17 cellular contexts compared by ENCODE assay signal in the genomic region with DNA sequence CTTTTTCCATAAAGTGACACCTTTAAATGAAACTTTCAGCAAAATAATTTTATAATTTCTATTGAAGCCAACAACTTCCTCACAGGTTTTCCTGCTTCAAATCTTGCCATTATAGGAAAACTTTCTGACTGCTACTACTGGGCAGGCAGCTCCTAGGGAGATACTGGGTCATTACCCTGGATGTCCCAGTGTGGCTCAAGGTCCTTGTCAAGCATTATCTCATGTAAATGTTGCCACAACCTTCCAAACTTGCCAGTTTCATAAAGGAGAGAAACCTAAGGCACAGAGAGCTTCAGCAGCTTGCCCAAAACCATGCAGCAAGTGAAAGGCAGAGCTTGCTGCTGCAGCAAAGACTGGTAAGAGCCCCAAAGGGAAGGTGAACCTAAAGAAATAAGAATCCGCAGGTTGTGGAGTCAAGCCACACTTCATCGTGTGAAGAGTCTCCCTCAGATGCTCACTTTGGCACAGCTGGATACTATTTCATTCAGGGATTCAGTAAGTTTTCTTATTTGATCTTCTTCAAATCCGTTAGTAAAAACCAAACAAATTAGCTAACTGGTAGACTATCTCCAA. TPM values are rescaled to one million over a fixed set of nuclear protein-coding genes. Genes with fewer than 3 reads are reported as not detected.
DNase-seq lines count a peak whose midpoint lies in the region; ATAC-seq and TF ChIP-seq lines count a peak whose summit lies in the region.
"Had no signal": no experiment of that assay in that cellular context is flagged by ENCODE, and none has a peak within 500 bp of the region (broad histone marks: within the 10 kb centered on the region; RNA-seq: fewer than 3 reads in every experiment).

No MANE protein-coding gene starts in this region.

- H3K27ac Mint-ChIP-seq in CD14-positive monocyte = peak overlapping the region; percentile 61 to 96 (median 79)
- H3K27ac Mint-ChIP-seq in CD8-positive, alpha-beta memory T cell = no peak overlapping the region
- H3K27ac Mint-ChIP-seq: activated CD4-positive, alpha-beta memory T cell treated with anti-CD3 and anti-CD28 coated beads for 36 hours had no signal

- 92% methylated on average over 3 of the region's 3 CpGs for WGBS in mesenchymal stem cell

- H2BK15ac ChIP-seq in mesenchymal stem cell (ENCODE audit: low read depth, poor library complexity, severe bottlenecking) = no peak overlapping the region

- POLR2A ChIA-PET in CD8-positive, alpha-beta memory T cell (lab: Charles Lee) = no interaction called here

- no peak overlapping the region for H3K4me3 ChIP-seq in CD8-positive, alpha-beta memory T cell (ENCODE audit: low read length)
- H3K4me3 ChIP-seq in mesenchymal stem cell (ENCODE audit: insufficient read depth in 1 of 2, low read depth in 1 of 2, low read length in 2 of 2) = no peak overlapping the region
- H3K4me3 ChIP-seq: psoas muscle had no signal

- peaks cover 5% of the 10 kb centered on the region for H3K79me1 ChIP-seq in mesenchymal stem cell (replicated peaks; ENCODE audit: low read length, poor library complexity, severe bottlenecking)

- peak overlapping the region; percentile 67 to 96 for H3K4me3 Mint-ChIP-seq in CD14-positive monocyte
- H3K4me3 Mint-ChIP-seq in CD8-positive, alpha-beta memory T cell = peak overlapping the region in 1 of 7 donors; percentile 6
- H3K4me3 Mint-ChIP-seq: activated CD4-positive, alpha-beta memory T cell treated with anti-CD3 and anti-CD28 coated beads for 36 hours; activated T-cell treated with anti-CD3 and anti-CD28 coated beads, Interleukin-2, amount 50 U/mL, for 4 hours had no signal

- peak overlapping the region; percentile 5 for H2BK120ac ChIP-seq in mesenchymal stem cell (ENCODE audit: low read depth, low read length)

- H3K9me3 ChIP-seq in CD8-positive, alpha-beta memory T cell (ENCODE audit: low read length) = no peaks in the 10 kb centered on the region
- H3K9me3 ChIP-seq in mesenchymal stem cell (ENCODE audit: control insufficient read depth, low read length) = peaks cover 7% of the 10 kb centered on the region
- H3K9me3 ChIP-seq: psoas muscle, transverse colon had no signal

- H3K4me1 Mint-ChIP-seq in CD14-positive monocyte = peaks cover 58% of the 10 kb centered on the region
- peaks cover 18 to 25% (median 18%) of the 10 kb centered on the region in 3 donors for H3K4me1 Mint-ChIP-seq in CD8-positive, alpha-beta memory T cell

- CTCF ChIA-PET in CD8-positive, alpha-beta memory T cell (lab: Charles Lee) = interaction anchor here (1.0 kb wide), 1 partner anchor 37 kb away, joined by 3 read pairs; no protein-coding TSS in a partner anchor

- peaks cover 4 to 13% of the 10 kb centered on the region in 2 donors for H3K36me3 Mint-ChIP-seq in CD14-positive monocyte
- peaks cover 0 to 1% (median 0%) of the 10 kb centered on the region in 3 donors for H3K36me3 Mint-ChIP-seq in CD8-positive, alpha-beta memory T cell
- H3K36me3 Mint-ChIP-seq: activated CD4-positive, alpha-beta memory T cell treated with anti-CD3 and anti-CD28 coated beads for 36 hours; activated naive CD8-positive, alpha-beta T cell had no signal

- no peak overlapping the region for H2AFZ ChIP-seq in mesenchymal stem cell (ENCODE audit: low read depth, low read length)

- no peak overlapping the region for H3K23ac ChIP-seq in mesenchymal stem cell (ENCODE audit: low read length in 2 of 2)

- TF ChIP-seq CTCF in CD14-positive monocyte (IDR thresholded peaks at IDR 0.05) = no peak
- TF ChIP-seq CTCF in VCaP (conservative IDR thresholded peaks at IDR 0.05) = no peak

- no peak overlapping the region for H3K4ac ChIP-seq in mesenchymal stem cell (ENCODE audit: low read depth in 1 of 2, low read length in 2 of 2)

- no peak for DNase-seq in CD14-positive monocyte (ENCODE audit: low spot score)
- no peak for DNase-seq in CD8-positive, alpha-beta memory T cell
- no peak for DNase-seq in mesenchymal stem cell
- no peak for DNase-seq in NCI-H1417 treated with DMSO at 0.1 percent for 48 hours (lab: John Stamatoyannopoulos, UW)
- DNase-seq: activated CD4-positive, alpha-beta memory T cell treated with anti-CD3 and anti-CD28 coated beads for 36 hours; activated T-cell treated with anti-CD3 and anti-CD28 coated beads, Interleukin-2, amount 50 U/mL, for 4 hours; brain microvascular endothelial cell; head of caudate nucleus; NCI-H2171; psoas muscle; Right ventricle myocardium superior; stimulated activated naive CD4-positive, alpha-beta T cell treated with Interleukin-2 at 50 U/mL for 16 hours; transverse colon had no signal

- H3K14ac ChIP-seq in mesenchymal stem cell (ENCODE audit: low read length in 2 of 2) = no peak overlapping the region

- no peaks in the 10 kb centered on the region for H3K27me3 ChIP-seq in CD8-positive, alpha-beta memory T cell (ENCODE audit: insufficient read depth, low read length, poor library complexity, severe bottlenecking)
- no peaks in the 10 kb centered on the region for H3K27me3 ChIP-seq in mesenchymal stem cell (ENCODE audit: control insufficient read depth in 1 of 2, insufficient read depth in 1 of 2, low read length in 2 of 2)
- H3K27me3 ChIP-seq: brain microvascular endothelial cell, transverse colon had no signal

- no peak overlapping the region for H3K4me2 ChIP-seq in mesenchymal stem cell (ENCODE audit: low read length, poor library complexity, severe bottlenecking)

- no peak overlapping the region for H2AK5ac ChIP-seq in mesenchymal stem cell (ENCODE audit: low read length, severe bottlenecking)

- H3K9me3 Mint-ChIP-seq in CD14-positive monocyte = peaks cover 0 to 5% (median 0%) of the 10 kb centered on the region in 7 donors
- peaks cover 0 to 2% (median 0%) of the 10 kb centered on the region in 5 donors for H3K9me3 Mint-ChIP-seq in CD8-positive, alpha-beta memory T cell
- H3K9me3 Mint-ChIP-seq: activated CD4-positive, alpha-beta memory T cell treated with anti-CD3 and anti-CD28 coated beads for 36 hours; activated T-cell treated with anti-CD3 and anti-CD28 coated beads, Interleukin-2, amount 50 U/mL, for 4 hours had no signal

- no peak overlapping the region for H2BK5ac ChIP-seq in mesenchymal stem cell (ENCODE audit: low read depth, low read length, poor library complexity, severe bottlenecking)

- intact Hi-C loops in CD14-positive monocyte (cut with micrococcal nuclease) = no loop called here

- H2BK12ac ChIP-seq in mesenchymal stem cell (ENCODE audit: low read length in 2 of 2) = no peak overlapping the region

- H3K27ac ChIP-seq in CD8-positive, alpha-beta memory T cell (ENCODE audit: low read depth, low read length) = peak overlapping the region; percentile 75
- peak overlapping the region; percentile 86 for H3K27ac ChIP-seq in VCaP
- no peak overlapping the region for H3K27ac ChIP-seq in mesenchymal stem cell (ENCODE audit: low read length, poor library complexity, severe bottlenecking)
- H3K27ac ChIP-seq: brain microvascular endothelial cell, psoas muscle had no signal

- no peak overlapping the region for H4K8ac ChIP-seq in mesenchymal stem cell (ENCODE audit: low read length)

- peaks cover 27% of the 10 kb centered on the region for H3K4me1 ChIP-seq in CD8-positive, alpha-beta memory T cell (ENCODE audit: insufficient read depth, low read length)
- peaks cover 7% of the 10 kb centered on the region for H3K4me1 ChIP-seq in mesenchymal stem cell (ENCODE audit: control insufficient read depth, insufficient read depth, low read depth, low read length)

- peaks cover 0 to 2% (median 0%) of the 10 kb centered on the region in 3 donors for H3K27me3 Mint-ChIP-seq in CD14-positive monocyte (ENCODE audit: low read depth in 3 of 3)
- no peaks in the 10 kb centered on the region for H3K27me3 Mint-ChIP-seq in CD8-positive, alpha-beta memory T cell
- H3K27me3 Mint-ChIP-seq: activated CD4-positive, alpha-beta memory T cell treated with anti-CD3 and anti-CD28 coated beads for 36 hours; activated naive CD8-positive, alpha-beta T cell had no signal

- no peak overlapping the region for H4K91ac ChIP-seq in mesenchymal stem cell (ENCODE audit: low read length)

- no peak for ATAC-seq in HG03432 (IDR thresholded peaks at IDR 0.05; ENCODE audit: unreplicated experiment)
- no peak for ATAC-seq in HG03196 (IDR thresholded peaks at IDR 0.05; ENCODE audit: unreplicated experiment)
- ATAC-seq: activated T-cell treated with anti-CD3 and anti-CD28 coated beads, Interleukin-2, amount 50 U/mL, for 4 hours; psoas muscle had no signal

- no peak overlapping the region for H3K9ac ChIP-seq in mesenchymal stem cell (ENCODE audit: low read length)

- no peak overlapping the region for H3K18ac ChIP-seq in mesenchymal stem cell (ENCODE audit: low read depth in 1 of 2, low read length in 2 of 2)

- H3K36me3 ChIP-seq in CD8-positive, alpha-beta memory T cell (ENCODE audit: insufficient read depth, low read length) = no peaks in the 10 kb centered on the region
- H3K36me3 ChIP-seq in mesenchymal stem cell (ENCODE audit: control insufficient read depth in 1 of 2, insufficient read depth in 2 of 2, low read depth in 1 of 2, low read length in 2 of 2) = no peaks in the 10 kb centered on the region
- H3K36me3 ChIP-seq: brain microvascular endothelial cell, transverse colon had no signal

RNA-seq across cellular contexts. Expression of gene MPP1, which starts 2.4 kb away (rescaled TPM):
- polyA plus RNA-seq in CD14-positive monocyte = 100 to 1,000 TPM; 120 to 135 TPM
- 10 to 100 TPM; 12.8 to 13.0 TPM for total RNA-seq in CD8-positive, alpha-beta memory T cell
- polyA plus RNA-seq in CD8-positive, alpha-beta memory T cell = 14.7 TPM
- 24.8 TPM for polyA plus RNA-seq in mesenchymal stem cell (2013, experiment 1 of 2)
- polyA plus RNA-seq in mesenchymal stem cell (2013, experiment 2 of 2) = 26.0 TPM

RNA-seq across cellular contexts. Expression of gene SMIM9, which starts 31.5 kb away (rescaled TPM):
- not detected for polyA plus RNA-seq in CD14-positive monocyte
- total RNA-seq in CD8-positive, alpha-beta memory T cell = not detected
- not detected for polyA plus RNA-seq in CD8-positive, alpha-beta memory T cell
- not detected for polyA plus RNA-seq in mesenchymal stem cell (2013, experiment 1 of 2)
- polyA plus RNA-seq in mesenchymal stem cell (2013, experiment 2 of 2) = not detected
- total RNA-seq: activated CD4-positive, alpha-beta memory T cell treated with anti-CD3 and anti-CD28 coated beads for 36 hours; activated T-cell treated with anti-CD3 and anti-CD28 coated beads, Interleukin-2, amount 50 U/mL, for 4 hours; psoas muscle; Right ventricle myocardium superior; transverse colon had no signal
- polyA plus RNA-seq: psoas muscle had no signal

RNA-seq across cellular contexts. Expression of gene DKC1, which starts 40.3 kb away (rescaled TPM):
- polyA plus RNA-seq in CD14-positive monocyte = 10 to 100 TPM; 14.1 to 17.0 TPM
- 100 to 1,000 TPM; 214 to 219 TPM for total RNA-seq in CD8-positive, alpha-beta memory T cell
- polyA plus RNA-seq in CD8-positive, alpha-beta memory T cell = 43.6 TPM
- 31.1 TPM for polyA plus RNA-seq in mesenchymal stem cell (2013, experiment 1 of 2)
- 35.1 TPM for polyA plus RNA-seq in mesenchymal stem cell (2013, experiment 2 of 2)

RNA-seq across cellular contexts. Expression of gene GAB3, which starts 52.0 kb away (rescaled TPM):
- 1 to 10 TPM; 6.2 to 9.5 TPM for polyA plus RNA-seq in CD14-positive monocyte
- total RNA-seq in CD8-positive, alpha-beta memory T cell = 1 to 10 TPM; 6.2 to 6.7 TPM
- polyA plus RNA-seq in CD8-positive, alpha-beta memory T cell = 11.9 TPM
- 2.8 TPM for polyA plus RNA-seq in mesenchymal stem cell (2013, experiment 1 of 2)
- 2.4 TPM for polyA plus RNA-seq in mesenchymal stem cell (2013, experiment 2 of 2)

Comparison
In these comparisons a context has a peak if more than half of its experiments do, and no peak if none do; other contexts are left out.
1. H3K27ac Mint-ChIP-seq: peak in CD14-positive monocyte (7 of 7); none in CD8-positive, alpha-beta memory T cell (0 of 8).